ENCODE assay signal across 8 cellular contexts in genomic region chr10:80459047-80459865, GRCh38. TPM values are rescaled to one million over a fixed set of nuclear protein-coding genes. Genes with fewer than 3 reads are reported as not detected.
DNase-seq lines count a peak whose midpoint lies in the region; ATAC-seq, FAIRE-seq and TF ChIP-seq lines count a peak whose summit lies in the region.

No MANE protein-coding gene starts in this region.

- POLR2A ChIA-PET in activated CD4-positive, alpha-beta memory T cell treated with anti-CD3 and anti-CD28 coated beads for 36 hours (lab: Charles Lee): interaction anchor here (0.6 to 2.3 kb wide), 15 partner anchors 9 to 255 kb away, joined by 3 to 15 read pairs (median 4); no protein-coding TSS in a partner anchor
- POLR2A ChIA-PET in naive thymus-derived CD8-positive, alpha-beta T cell (lab: Charles Lee): interaction anchor here (0.6 to 37.5 kb wide), 9 partner anchors 4 to 271 kb away, joined by 3 to 914 read pairs (median 18); partner anchors contain the start of gene TSPAN14

- H3K27me3 Mint-ChIP-seq in activated CD4-positive, alpha-beta memory T cell treated with anti-CD3 and anti-CD28 coated beads for 36 hours: no peaks in the 10 kb centered on the region
- H3K27me3 Mint-ChIP-seq in endothelial cell (ENCODE audit: unreplicated experiment): peaks cover 22% of the 10 kb centered on the region
- H3K27me3 Mint-ChIP-seq in naive thymus-derived CD8-positive, alpha-beta T cell: no peaks in the 10 kb centered on the region

- intact Hi-C loops in activated CD4-positive, alpha-beta memory T cell treated with anti-CD3 and anti-CD28 coated beads for 36 hours (cut with micrococcal nuclease): loop anchor here (1.0 kb wide), 2 partner anchors 13 to 41 kb away; no protein-coding TSS in a partner anchor

- H3K36me3 Mint-ChIP-seq in activated CD4-positive, alpha-beta memory T cell treated with anti-CD3 and anti-CD28 coated beads for 36 hours: peaks cover 22% of the 10 kb centered on the region
- peaks cover 11% of the 10 kb centered on the region for H3K36me3 Mint-ChIP-seq in endothelial cell (ENCODE audit: low read depth, unreplicated experiment)
- peaks cover 0 to 15% (median 2%) of the 10 kb centered on the region in 3 donors for H3K36me3 Mint-ChIP-seq in naive thymus-derived CD8-positive, alpha-beta T cell

- peak overlapping the region; percentile 97 for H3K27ac Mint-ChIP-seq in activated CD4-positive, alpha-beta memory T cell treated with anti-CD3 and anti-CD28 coated beads for 36 hours
- H3K27ac Mint-ChIP-seq in endothelial cell (ENCODE audit: unreplicated experiment): peak overlapping the region; percentile 21
- peak overlapping the region; percentile 91 to 100 (median 97) for H3K27ac Mint-ChIP-seq in naive thymus-derived CD8-positive, alpha-beta T cell

- H3K4me1 Mint-ChIP-seq in activated CD4-positive, alpha-beta memory T cell treated with anti-CD3 and anti-CD28 coated beads for 36 hours (ENCODE audit: low read depth): peaks cover 84% of the 10 kb centered on the region
- H3K4me1 Mint-ChIP-seq in endothelial cell (ENCODE audit: unreplicated experiment): peaks cover 77% of the 10 kb centered on the region
- H3K4me1 Mint-ChIP-seq in naive thymus-derived CD8-positive, alpha-beta T cell: peaks cover 53 to 92% (median 81%) of the 10 kb centered on the region in 4 donors

- TF ChIP-seq CTCF in GM12875 (IDR thresholded peaks at IDR 0.05; ENCODE audit: borderline replicate concordance, insufficient read depth, low read depth, low read length) (0 out of 2 replicates have a peak, but pooled peaks have one; percentile 16), endothelial cell (IDR thresholded peaks at IDR 0.05; ENCODE audit: unreplicated experiment) (no peak)

- CTCF ChIA-PET in activated CD4-positive, alpha-beta memory T cell treated with anti-CD3 and anti-CD28 coated beads for 36 hours (lab: Charles Lee): interaction anchor here (0.6 to 36.2 kb wide), 12 partner anchors 9 to 81 kb away, joined by 3 to 1168 read pairs (median 6); no protein-coding TSS in a partner anchor

- no peaks in the 10 kb centered on the region for H3K9me3 ChIP-seq in MG63

- no peaks in the 10 kb centered on the region for H3K9me3 Mint-ChIP-seq in activated CD4-positive, alpha-beta memory T cell treated with anti-CD3 and anti-CD28 coated beads for 36 hours
- H3K9me3 Mint-ChIP-seq in endothelial cell (ENCODE audit: unreplicated experiment): no peaks in the 10 kb centered on the region
- H3K9me3 Mint-ChIP-seq in naive thymus-derived CD8-positive, alpha-beta T cell: no peaks in the 10 kb centered on the region

- peak overlapping the region; percentile 77 for H3K4me3 Mint-ChIP-seq in activated CD4-positive, alpha-beta memory T cell treated with anti-CD3 and anti-CD28 coated beads for 36 hours
- no peak overlapping the region for H3K4me3 Mint-ChIP-seq in endothelial cell (ENCODE audit: unreplicated experiment)
- peak overlapping the region in 9 of 10 donors; percentile 80 to 99 (median 98) for H3K4me3 Mint-ChIP-seq in naive thymus-derived CD8-positive, alpha-beta T cell

- peak; percentile 72 for DNase-seq in H54 (ENCODE audit: insufficient read length, low spot score)
- DNase-seq in MG63: peak; percentile 89
- DNase-seq in activated CD4-positive, alpha-beta memory T cell treated with anti-CD3 and anti-CD28 coated beads for 36 hours: peak; percentile 85
- DNase-seq in endothelial cell (ENCODE audit: low spot score): no peak
- DNase-seq in naive thymus-derived CD8-positive, alpha-beta T cell: peak in 9 of 10 donors; percentile 39 to 78 (median 60)
- DNase-seq in urothelium cell line (ENCODE audit: low spot score): peak; percentile 37
- no peak for DNase-seq in cerebellar nuclear complex (lab: John Stamatoyannopoulos, UW)

- peak; percentile 48 to 64 for ATAC-seq in naive thymus-derived CD8-positive, alpha-beta T cell

- no peak for TF ChIP-seq POLR2A in H54 (IDR thresholded peaks at IDR 0.05; ENCODE audit: low read depth, low read length)

- H3K4me3 ChIP-seq in GM12875 (ENCODE audit: low read depth, low read length): no peak overlapping the region
- H3K4me3 ChIP-seq in MG63: no peak overlapping the region

- FAIRE-seq in H54 (lab: Jason Lieb, UNC) (no peak), urothelium cell line (lab: Jason Lieb, UNC) (no peak)

- H3K36me3 ChIP-seq in MG63: no peaks in the 10 kb centered on the region

- H3K27me3 ChIP-seq in MG63: no peaks in the 10 kb centered on the region

RNA-seq across cellular contexts. Expression of gene TSPAN14, which starts 5.1 kb away (rescaled TPM):
- 6.6 and 10.0 TPM in 2 replicates for total RNA-seq in MG63 (2014; rRNA removed; shearing (Covaris generic); ENCODE audit: low replicate concordance)
- 10 to 100 TPM; 48.9 to 51.8 TPM for total RNA-seq in activated CD4-positive, alpha-beta memory T cell treated with anti-CD3 and anti-CD28 coated beads for 36 hours
- total RNA-seq in endothelial cell (ENCODE audit: unreplicated experiment): 147 TPM
- total RNA-seq in naive thymus-derived CD8-positive, alpha-beta T cell: 100 to 1,000 TPM; 163 to 165 TPM
- polyA plus RNA-seq in naive thymus-derived CD8-positive, alpha-beta T cell: 100 to 1,000 TPM; 152 to 293 (median 155) TPM

RNA-seq across cellular contexts. Expression of gene PRXL2A, which starts 50.9 kb away (rescaled TPM):
- total RNA-seq in MG63 (2014; rRNA removed; shearing (Covaris generic); ENCODE audit: low replicate concordance): 1.4 and 2.6 TPM in 2 replicates
- 10 to 100 TPM in 1 of 2 experiments, 1 to 10 TPM in 1; 9.5 to 10.1 TPM for total RNA-seq in activated CD4-positive, alpha-beta memory T cell treated with anti-CD3 and anti-CD28 coated beads for 36 hours
- 147 TPM for total RNA-seq in endothelial cell (ENCODE audit: unreplicated experiment)
- 10 to 100 TPM; 10.2 to 11.6 TPM for total RNA-seq in naive thymus-derived CD8-positive, alpha-beta T cell
- polyA plus RNA-seq in naive thymus-derived CD8-positive, alpha-beta T cell: 10 to 100 TPM; 13.8 to 21.3 (median 16.1) TPM

Comparison
In these comparisons a context has a peak if more than half of its experiments do, and no peak if none do; other contexts are left out.
1. DNase-seq: peak in H54 (single experiment), MG63 (single experiment), activated CD4-positive, alpha-beta memory T cell treated with anti-CD3 and anti-CD28 coated beads for 36 hours (single experiment), naive thymus-derived CD8-positive, alpha-beta T cell (9 of 10) and urothelium cell line (single experiment); none in endothelial cell (single experiment) and cerebellar nuclear complex (0 of 2).
2. H3K27ac Mint-ChIP-seq: peak in every context shown above with its lines; median percentile 97 in activated CD4-positive, alpha-beta memory T cell treated with anti-CD3 and anti-CD28 coated beads for 36 hours; 97 in naive thymus-derived CD8-positive, alpha-beta T cell; 21 in endothelial cell.
3. RNA of gene PRXL2A, which starts 50.9 kb away (total RNA-seq): 147 TPM in endothelial cell (single experiment); 10.2 to 11.6 TPM in naive thymus-derived CD8-positive, alpha-beta T cell, 9.5 to 10.1 TPM in activated CD4-positive, alpha-beta memory T cell treated with anti-CD3 and anti-CD28 coated beads for 36 hours and 1.4 to 2.6 TPM in MG63; every median in the first group is over 10 times any median in the second.